Comparison of ENCODE assay signal across 2 cellular contexts in genomic region chr4:123346330-123346940, GRCh38.
TF ChIP-seq lines count a peak whose summit lies in the region.

No MANE protein-coding gene starts in this region.

TF ChIP-seq in IMR-90, 13 proteins besides CTCF, POLR2A, EP300 and RAD21:
- no peak for TF ChIP-seq MAZ (IDR thresholded peaks at IDR 0.05; ENCODE audit: borderline replicate concordance, low read depth, low read length)
- TF ChIP-seq CEBPB (IDR thresholded peaks at IDR 0.05; ENCODE audit: low read depth, low read length): no peak
- TF ChIP-seq MXI1 (IDR thresholded peaks at IDR 0.05; ENCODE audit: borderline replicate concordance, low read depth, low read length): no peak

TF ChIP-seq in SK-N-SH treated with all-trans-retinoic acid at 6 μM for 48 hours, 23 proteins besides CTCF, POLR2A, EP300 and RAD21:
- TF ChIP-seq BACH2 (CRISPR knock-in tag; IDR thresholded peaks at IDR 0.05; ENCODE audit: borderline replicate concordance) (no peak), SNAI2 (CRISPR knock-in tag; IDR thresholded peaks at IDR 0.05) (no peak), OSR1 (CRISPR knock-in tag; IDR thresholded peaks at IDR 0.05) (no peak), CREB5 (CRISPR knock-in tag; IDR thresholded peaks at IDR 0.05; ENCODE audit: low read depth) (no peak), ZNF8 (CRISPR knock-in tag; IDR thresholded peaks at IDR 0.05) (no peak), POU6F1 (CRISPR knock-in tag; IDR thresholded peaks at IDR 0.05; ENCODE audit: borderline replicate concordance, low read depth) (no peak), ZFP3 (CRISPR knock-in tag; IDR thresholded peaks at IDR 0.05) (no peak), RARB (CRISPR knock-in tag; IDR thresholded peaks at IDR 0.05) (no peak), ESRRG (CRISPR knock-in tag; IDR thresholded peaks at IDR 0.05) (no peak), PPARA (CRISPR knock-in tag; IDR thresholded peaks at IDR 0.05; ENCODE audit: borderline replicate concordance) (no peak)
TF ChIP-seq in SK-N-SH treated with all-trans-retinoic acid at 6 μM for 48 hours: peak in this region for 0.
